In genomic region chrX:1393871-1394615, GRCh38 we compare ENCODE assay signal across 10 cellular contexts. TPM values are rescaled to one million over a fixed set of nuclear protein-coding genes. Genes with fewer than 3 reads are reported as not detected.
DNase-seq lines count a peak whose midpoint lies in the region; ATAC-seq and TF ChIP-seq lines count a peak whose summit lies in the region.
"Had no signal": no experiment of that assay in that cellular context is flagged by ENCODE, and none has a peak within 500 bp of the region (broad histone marks: within the 10 kb centered on the region; RNA-seq: fewer than 3 reads in every experiment).

No MANE protein-coding gene starts in this region.

- H3K27me3 Mint-ChIP-seq in GM23338 (ENCODE audit: insufficient read depth, low read depth, poor library complexity), result peaks cover 37% of the 10 kb centered on the region
- no peaks in the 10 kb centered on the region for H3K27me3 Mint-ChIP-seq in WTC11 (ENCODE audit: low read depth)

- H3K27me3 ChIP-seq in GM23338 (ENCODE audit: insufficient read depth) (no peaks in the 10 kb centered on the region), spleen (replicated peaks in 1 of 7) (no peaks in the 10 kb centered on the region)

- no peak for DNase-seq in GM23338 (ENCODE audit: low spot score)
- no peak for DNase-seq in WTC11 (ENCODE audit: low spot score)
- DNase-seq in fibroblast of villous mesenchyme (ENCODE audit: low read depth), result no peak
- peak; percentile 42 for DNase-seq in spleen
- DNase-seq in DMS114 treated with DMSO at 0.1 percent for 48 hours (lab: John Stamatoyannopoulos, UW; ENCODE audit: unreplicated experiment), result no peak
- DNase-seq: NCI-H446 treated with DMSO at 0.1 percent for 48 hours, small intestine had no signal

- H3K36me3 Mint-ChIP-seq in GM23338 (ENCODE audit: low read depth) (peaks cover 63% of the 10 kb centered on the region), WTC11 (peaks cover 45% of the 10 kb centered on the region)

- H3K9me3 Mint-ChIP-seq in GM23338, result peaks cover 11% of the 10 kb centered on the region; the same call in 2 of the 3 replicates
- H3K9me3 Mint-ChIP-seq in WTC11, result no peaks in the 10 kb centered on the region

- peak overlapping the region; percentile 98 for H3K4me2 ChIP-seq in GM23338

- 68 to 80% (median 76%) methylated on average over 16 of the region's 16 CpGs for WGBS in spleen, 5 donors

- H3K4me1 Mint-ChIP-seq in GM23338, result peaks cover 30% of the 10 kb centered on the region
- peaks cover 39% of the 10 kb centered on the region for H3K4me1 Mint-ChIP-seq in WTC11

- peaks cover 26% of the 10 kb centered on the region for H3F3A ChIP-seq in GM23338 (replicated peaks; ENCODE audit: low read depth)

- CTCF ChIA-PET in WTC11 (lab: Charles Lee), result no interaction called here

- H3K4me1 ChIP-seq in GM23338 (ENCODE audit: insufficient read depth) (peaks cover 16% of the 10 kb centered on the region), spleen (peaks cover 24 to 49% (median 40%) of the 10 kb centered on the region in 6 donors)

- H4K20me1 ChIP-seq in GM23338 (replicated peaks; ENCODE audit: insufficient read depth), result peaks cover 30% of the 10 kb centered on the region

- H3K36me3 ChIP-seq in GM23338 (ENCODE audit: insufficient read depth) (peaks cover 20% of the 10 kb centered on the region), spleen (peaks cover 2 to 55% (median 19%) of the 10 kb centered on the region in 6 donors)

- POLR2A ChIA-PET in WTC11 (lab: Charles Lee), result no interaction called here

- H3K4me3 ChIP-seq in GM23338 (peak overlapping the region; percentile 100; the same call in 1 of the 2 replicates), fibroblast of villous mesenchyme (ENCODE audit: low read depth, low read length) (peak overlapping the region; percentile 84), spleen (peak overlapping the region in 2 of 8 donors; percentile 92 to 100)

- H3K4me3 Mint-ChIP-seq in GM23338 (peak overlapping the region; percentile 93), WTC11 (peak overlapping the region; percentile 93)

- peaks cover 55% of the 10 kb centered on the region for H3K79me2 ChIP-seq in GM23338 (replicated peaks; ENCODE audit: insufficient read depth)

- peak overlapping the region; percentile 78 for H3K27ac Mint-ChIP-seq in GM23338
- H3K27ac Mint-ChIP-seq in WTC11, result peak overlapping the region; percentile 74

- intact Hi-C loops in spleen (cut with DNase I; ENCODE audit: low total_unique reads), result no loop called here

- no peaks in the 10 kb centered on the region for H3K9me3 ChIP-seq in spleen

- no peaks in the 10 kb centered on the region for H3K9me2 ChIP-seq in GM23338 (ENCODE audit: insufficient read depth)

- no peak overlapping the region for H3K27ac ChIP-seq in GM23338 (ENCODE audit: low read depth)
- H3K27ac ChIP-seq in spleen, result peak overlapping the region in 3 of 8 donors; percentile 21 to 99 (median 27)

- no peak for TF ChIP-seq POLR2A in spleen (IDR thresholded peaks at IDR 0.05)

- ATAC-seq in GM23338 (no peak), WTC11 (no peak), GM21360 (IDR thresholded peaks at IDR 0.05; ENCODE audit: unreplicated experiment) (no peak), GM18873 (IDR thresholded peaks at IDR 0.05; ENCODE audit: low FRiP score, unreplicated experiment) (no peak), GM18907 (IDR thresholded peaks at IDR 0.05; ENCODE audit: unreplicated experiment) (no peak)

- H2AFZ ChIP-seq in GM23338, result no peak overlapping the region

- TF ChIP-seq CTCF in GM23338 (conservative IDR thresholded peaks at IDR 0.05; ENCODE audit: low read depth in 2 of 2), result no peak
- TF ChIP-seq CTCF in WTC11 (IDR thresholded peaks at IDR 0.05), result no peak
- TF ChIP-seq CTCF in fibroblast of villous mesenchyme (IDR thresholded peaks at IDR 0.05; ENCODE audit: insufficient read depth, low read depth, low read length), result no peak
- no peak for TF ChIP-seq CTCF in spleen (IDR thresholded peaks at IDR 0.05 in 8 of 11, conservative IDR thresholded peaks at IDR 0.05 in 3 of 11)

TF ChIP-seq in GM23338, 12 proteins besides CTCF, POLR2A, EP300 and RAD21:
- no peak for TF ChIP-seq NANOG (IDR thresholded peaks at IDR 0.05; ENCODE audit: borderline replicate concordance)
- no peak for TF ChIP-seq REST (IDR thresholded peaks at IDR 0.05; ENCODE audit: unreplicated experiment)
- TF ChIP-seq STAT1 (IDR thresholded peaks at IDR 0.05; ENCODE audit: unreplicated experiment), result no peak
- no peak for TF ChIP-seq EZH2phosphoT487 (IDR thresholded peaks at IDR 0.05; ENCODE audit: unreplicated experiment)

TF ChIP-seq in WTC11, 78 proteins besides CTCF, POLR2A, EP300 and RAD21 (continues in another document):
- no peak for TF ChIP-seq FOXJ3 (CRISPR knock-in tag; IDR thresholded peaks at IDR 0.05; ENCODE audit: borderline replicate concordance)
- no peak for TF ChIP-seq E2F1 (CRISPR knock-in tag; IDR thresholded peaks at IDR 0.05)
- no peak for TF ChIP-seq IRF2 (CRISPR knock-in tag; IDR thresholded peaks at IDR 0.05; ENCODE audit: borderline replicate concordance, low read depth)
- no peak for TF ChIP-seq ETV6 (CRISPR knock-in tag; IDR thresholded peaks at IDR 0.05)
- no peak for TF ChIP-seq CREB1 (CRISPR knock-in tag; IDR thresholded peaks at IDR 0.05)
- no peak for TF ChIP-seq ZNF532 (CRISPR knock-in tag; IDR thresholded peaks at IDR 0.05; ENCODE audit: borderline replicate concordance)
- TF ChIP-seq PRRX2 (CRISPR knock-in tag; IDR thresholded peaks at IDR 0.05), result no peak
- TF ChIP-seq ZNF512 (CRISPR knock-in tag; IDR thresholded peaks at IDR 0.05; ENCODE audit: borderline replicate concordance), result peak; percentile 93

RNA-seq across cellular contexts. Expression of gene SLC25A6, which starts 2.1 kb away (rescaled TPM):
- 394 and 486 TPM in 2 replicates for total RNA-seq in GM23338 (2014; rRNA removed; shearing (Covaris generic))
- polyA plus RNA-seq in GM23338 (2016; fragmentation: Nextera tagmentation; extraction: Ambion mirVana) (358 TPM in 2 replicates), spleen (100 to 1,000 TPM; 396 to 443 (median 425) TPM)
- total RNA-seq in WTC11 (2021) (627 to 722 TPM (median 720 TPM) in 3 replicates), fibroblast of villous mesenchyme (123 and 170 TPM in 2 replicates), spleen (100 to 1,000 TPM; 255 to 309 (median 297) TPM)

RNA-seq across cellular contexts. Expression of gene IL3RA, which starts 57.5 kb away (rescaled TPM):
- 0.39 TPM in 1 of 2 replicates, not detected in the other for total RNA-seq in GM23338 (2014; rRNA removed; shearing (Covaris generic))
- polyA plus RNA-seq in GM23338 (2016; fragmentation: Nextera tagmentation; extraction: Ambion mirVana) (0.78 and 0.86 TPM in 2 replicates), spleen (10 to 100 TPM in 1 of 3 donors, 1 to 10 TPM in 2; 6.7 to 11.2 (median 9.4) TPM)
- total RNA-seq in WTC11 (2021) (0.26 to 0.48 TPM in 2 of 3 replicates, not detected in the other), fibroblast of villous mesenchyme (not detected in 2 replicates), spleen (1 to 10 TPM; 2.4 to 8.6 (median 5.4) TPM)

RNA-seq across cellular contexts. Expression of gene ASMTL, which starts 58.7 kb away (rescaled TPM):
- total RNA-seq in GM23338 (2014; rRNA removed; shearing (Covaris generic)), result 50.3 and 53.7 TPM in 2 replicates
- 55.6 and 61.2 TPM in 2 replicates for polyA plus RNA-seq in GM23338 (2016; fragmentation: Nextera tagmentation; extraction: Ambion mirVana)
- total RNA-seq in WTC11 (2021), result 70.6 to 88.2 TPM (median 83.1 TPM) in 3 replicates
- total RNA-seq in fibroblast of villous mesenchyme, result 16.4 and 23.2 TPM in 2 replicates
- total RNA-seq in spleen, result 10 to 100 TPM; 21.3 to 35.5 (median 27.9) TPM
- 10 to 100 TPM; 25.0 to 28.8 (median 26.6) TPM for polyA plus RNA-seq in spleen
